Comparison of ENCODE assay signal across 8 cellular contexts in the genomic region with DNA sequence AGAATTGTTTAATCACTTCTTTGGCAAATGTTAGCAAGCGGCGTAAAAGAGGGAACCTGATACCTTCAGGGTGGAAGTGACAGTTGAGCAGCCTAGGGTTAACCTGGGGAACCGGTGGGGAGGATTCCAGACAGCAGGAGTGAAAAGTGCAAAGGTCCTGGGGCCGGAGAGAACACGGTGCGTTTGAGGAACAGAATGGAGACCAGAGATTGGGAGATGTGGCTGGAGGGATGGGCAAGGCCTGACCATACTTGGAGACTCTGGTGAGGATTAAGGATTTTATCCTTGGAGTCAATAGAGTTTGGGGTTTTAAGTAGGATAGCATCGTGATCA. TPM values are rescaled to one million over a fixed set of nuclear protein-coding genes. Genes with fewer than 3 reads are reported as not detected.
A peak's percentile ranks its signal among the peaks of the same experiment; 100 is the strongest.
DNase-seq lines count a peak whose midpoint lies in the region; ATAC-seq, FAIRE-seq and TF ChIP-seq lines count a peak whose summit lies in the region.

No MANE protein-coding gene starts in this region.

- intact Hi-C loops in IMR-90 (cut with micrococcal nuclease) = loop anchor here (2.0 to 5.0 kb wide), 3 partner anchors 33 to 188 kb away; a partner anchor contains a TSS
- intact Hi-C loops in activated CD4-positive, alpha-beta memory T cell treated with anti-CD3 and anti-CD28 coated beads for 36 hours (cut with micrococcal nuclease) = loop anchor here (5.0 kb wide), 1 partner anchor 328 kb away; a partner anchor contains a TSS

- H3K4me1 ChIP-seq in IMR-90 (ENCODE audit: control insufficient read depth, insufficient read depth, low read length) = peaks cover 7% of the 10 kb centered on the region
- peaks cover 3% of the 10 kb centered on the region; the same call in 1 of the 2 replicates for H3K4me1 ChIP-seq in iPS-20b (ENCODE audit: insufficient read depth, low read length)
- H3K4me1 ChIP-seq in small intestine (ENCODE audit: control insufficient read depth in 2 of 2, insufficient read depth in 1 of 2, low read depth in 1 of 2, low read length in 1 of 2) = peaks cover 0 to 13% of the 10 kb centered on the region in 2 donors

- no peaks in the 10 kb centered on the region for H3K27me3 Mint-ChIP-seq in activated CD4-positive, alpha-beta memory T cell treated with anti-CD3 and anti-CD28 coated beads for 36 hours

- WGBS in IMR-90 (ENCODE audit: extremely low coverage in 2 of 2, insufficient read length in 1 of 2), 2 experiments = 59% methylated on average over 5 of the region's 7 CpGs; no CpG with 5 or more reads in 1 of the 2 experiments
- WGBS in small intestine, 3 donors = 31 to 58% (median 48%) methylated on average over 7 of the region's 7 CpGs

- no peak overlapping the region for H3K4me3 ChIP-seq in IMR-90 (ENCODE audit: insufficient read depth, low read depth, low read length)
- peak overlapping the region; percentile 64; the same call in 1 of the 2 replicates for H3K4me3 ChIP-seq in iPS-20b (ENCODE audit: low read length)
- peak overlapping the region in 1 of 2 donors; percentile 73 for H3K4me3 ChIP-seq in small intestine (ENCODE audit: low read depth in 1 of 2, low read length in 2 of 2)

- peak overlapping the region; percentile 44; the same call in 1 of the 2 replicates for H2AK5ac ChIP-seq in IMR-90 (ENCODE audit: low read depth, low read length)

- no peaks in the 10 kb centered on the region for H3K36me3 Mint-ChIP-seq in activated CD4-positive, alpha-beta memory T cell treated with anti-CD3 and anti-CD28 coated beads for 36 hours

- H2BK15ac ChIP-seq in IMR-90 (ENCODE audit: low read depth, low read length) = no peak overlapping the region

- no peak overlapping the region for H3K18ac ChIP-seq in IMR-90 (ENCODE audit: low read depth, low read length)

- TF ChIP-seq CTCF in IMR-90 (conservative IDR thresholded peaks at IDR 0.05; ENCODE audit: low read depth, low read length) = no peak

- ATAC-seq in IMR-90 (ENCODE audit: low read depth) (no peak), HG03460 (IDR thresholded peaks at IDR 0.05; ENCODE audit: unreplicated experiment) (no peak), GM21825 (IDR thresholded peaks at IDR 0.05; ENCODE audit: unreplicated experiment) (no peak)

- H3K23ac ChIP-seq in IMR-90 (ENCODE audit: low read depth, low read length) = no peak overlapping the region

- H2AFZ ChIP-seq in IMR-90 (replicated peaks; ENCODE audit: low read length, poor library complexity) = peak overlapping the region; percentile 94

- H2BK120ac ChIP-seq in IMR-90 (ENCODE audit: low read depth, low read length) = no peak overlapping the region

- peaks cover 6% of the 10 kb centered on the region for H3K9me1 ChIP-seq in IMR-90 (ENCODE audit: insufficient read depth, low read length)

- no peak overlapping the region; the same call in 1 of the 2 replicates for H4K91ac ChIP-seq in IMR-90 (ENCODE audit: insufficient read depth, low read depth, low read length)

- no peak for TF ChIP-seq RAD21 in IMR-90 (IDR thresholded peaks at IDR 0.05; ENCODE audit: low read length)

- no peak overlapping the region; the same call in 1 of the 2 replicates for H3K9ac ChIP-seq in IMR-90 (ENCODE audit: low read depth, low read length)
- H3K9ac ChIP-seq in iPS-20b (ENCODE audit: low read depth, low read length) = peak overlapping the region; percentile 74; the same call in 1 of the 2 replicates

- no peak overlapping the region for H3K27ac ChIP-seq in IMR-90 (ENCODE audit: insufficient read depth, low read length)
- H3K27ac ChIP-seq in iPS-20b (ENCODE audit: low read length) = no peak overlapping the region
- no peak overlapping the region for H3K27ac ChIP-seq in small intestine (ENCODE audit: low read depth in 1 of 2, low read length in 1 of 2)

- peak overlapping the region; percentile 28 for H3K27ac Mint-ChIP-seq in activated CD4-positive, alpha-beta memory T cell treated with anti-CD3 and anti-CD28 coated beads for 36 hours

- H4K20me1 ChIP-seq in IMR-90 (ENCODE audit: insufficient read depth, low read length) = no peaks in the 10 kb centered on the region

- H3K36me3 ChIP-seq in IMR-90 (ENCODE audit: control insufficient read depth, insufficient read depth, low read length) (peaks cover 7% of the 10 kb centered on the region; the same call in 1 of the 2 replicates), iPS-20b (ENCODE audit: insufficient read depth, low read depth, low read length) (peaks cover 10% of the 10 kb centered on the region), small intestine (ENCODE audit: control insufficient read depth in 2 of 2, insufficient read depth in 2 of 2, low read length in 2 of 2) (no peaks in the 10 kb centered on the region)

- peaks cover 14 to 25% of the 10 kb centered on the region in 2 experiments; a peak in 3 of 4 replicates for H3K79me1 ChIP-seq in IMR-90 (ENCODE audit: low read depth in 1 of 2, low read length in 2 of 2)

- DNase-seq in IMR-90 = no peak
- DNase-seq in activated CD4-positive, alpha-beta memory T cell treated with anti-CD3 and anti-CD28 coated beads for 36 hours = no peak
- DNase-seq in small intestine = peak; percentile 35
- no peak for DNase-seq in stimulated activated CD4-positive, alpha-beta T cell treated with anti-CD3 and anti-CD28 coated beads, Interleukin-12 subunit alpha, Interleukin-12 subunit beta, amount 100 ng/mL, for 4 hours
- no peak for DNase-seq in DMS79 (lab: John Stamatoyannopoulos, UW)

- no peak for FAIRE-seq in small intestine (lab: Jason Lieb, UNC)

- H3K27me3 ChIP-seq in IMR-90 (ENCODE audit: control insufficient read depth, insufficient read depth, low read length) = no peaks in the 10 kb centered on the region
- H3K27me3 ChIP-seq in iPS-20b (ENCODE audit: insufficient read depth, low read length) = no peaks in the 10 kb centered on the region
- H3K27me3 ChIP-seq in small intestine (ENCODE audit: control insufficient read depth in 2 of 2, insufficient read depth in 2 of 2, low read length in 2 of 2) = no peaks in the 10 kb centered on the region

- CTCF ChIA-PET in IMR-90 (lab: Yijun Ruan, JAX) = no interaction called here
- CTCF ChIA-PET in activated CD4-positive, alpha-beta memory T cell treated with anti-CD3 and anti-CD28 coated beads for 36 hours (lab: Charles Lee) = no interaction called here

- no peak overlapping the region for H3K4me2 ChIP-seq in IMR-90 (ENCODE audit: low read depth, low read length)

- no peaks in the 10 kb centered on the region for H3K9me3 Mint-ChIP-seq in activated CD4-positive, alpha-beta memory T cell treated with anti-CD3 and anti-CD28 coated beads for 36 hours

- no peak overlapping the region for H2BK5ac ChIP-seq in IMR-90 (ENCODE audit: low read depth, low read length, poor library complexity, severe bottlenecking)

- H4K5ac ChIP-seq in IMR-90 (ENCODE audit: low read depth, low read length) = peak overlapping the region; percentile 87

- H3K9me3 ChIP-seq in IMR-90 (ENCODE audit: control insufficient read depth, insufficient read depth, low read length) (no peaks in the 10 kb centered on the region), iPS-20b (ENCODE audit: insufficient read depth, low read depth, low read length) (no peaks in the 10 kb centered on the region), small intestine (ENCODE audit: control insufficient read depth, low read depth) (no peaks in the 10 kb centered on the region)

- H2AK9ac ChIP-seq in IMR-90 (replicated peaks; ENCODE audit: low read depth, low read length, poor library complexity) = peak overlapping the region; percentile 75

- in situ Hi-C loops in IMR-90 (cut with MboI; ENCODE audit: low sequenced_read_pairs) = loop anchor here (10.0 kb wide), 1 partner anchor 186 kb away; a partner anchor contains a TSS

- H3K56ac ChIP-seq in IMR-90 (ENCODE audit: extremely low read depth, insufficient read depth, low read length) = no peak overlapping the region

- peaks cover 31% of the 10 kb centered on the region for H3K4me1 Mint-ChIP-seq in activated CD4-positive, alpha-beta memory T cell treated with anti-CD3 and anti-CD28 coated beads for 36 hours (ENCODE audit: low read depth)

- H3K4me3 Mint-ChIP-seq in activated CD4-positive, alpha-beta memory T cell treated with anti-CD3 and anti-CD28 coated beads for 36 hours = peak overlapping the region; percentile 90

- no TSS peak for BruUV-seq in IMR-90 (replicated peaks; lab: Mats Ljungman, UMichigan)

- H3K4ac ChIP-seq in IMR-90 (ENCODE audit: low read depth, low read length) = peak overlapping the region; percentile 75

- dilution Hi-C loops in IMR-90 (cut with HindIII; ENCODE audit: low sequenced_read_pairs, unreplicated experiment) = no loop called here

- peak overlapping the region; percentile 98 for H4K8ac ChIP-seq in IMR-90 (ENCODE audit: low read depth in 2 of 2, low read length in 2 of 2)

- no peak overlapping the region for H2BK20ac ChIP-seq in IMR-90 (ENCODE audit: low read depth, low read length)

- TF ChIP-seq POLR2A in IMR-90 (IDR thresholded peaks at IDR 0.05; ENCODE audit: low read depth, low read length) = no peak

- 0 out of 2 replicates have a peak overlapping the region, but pooled peaks have one; percentile 79 for H3K14ac ChIP-seq in IMR-90 (replicated peaks; ENCODE audit: low read depth, low read length)

- POLR2A ChIA-PET in IMR-90 (lab: Charles Lee; ENCODE audit: unreplicated experiment) = no interaction called here
- POLR2A ChIA-PET in activated CD4-positive, alpha-beta memory T cell treated with anti-CD3 and anti-CD28 coated beads for 36 hours (lab: Charles Lee) = interaction anchor here (1.4 to 1.8 kb wide), 3 partner anchors 34 to 264 kb away, joined by 3 to 9 read pairs (median 3); a partner anchor contains a TSS

RNA-seq across cellular contexts. Expression of a gene that starts 2.3 kb away (rescaled TPM):
- 4.5 and 4.7 TPM in 2 replicates for total RNA-seq in IMR-90 (2012; rRNA removed)
- 5.9 and 7.3 TPM in 2 replicates for polyA plus RNA-seq in IMR-90 (2012; rRNA removed)
- 2.6 and 6.0 TPM in 2 replicates for polyA plus RNA-seq in IMR-90 (2012; cell fraction: cytosol; rRNA removed)
- polyA plus RNA-seq in IMR-90 (2012; cell fraction: nucleus; rRNA removed; ENCODE audit: low replicate concordance) = 25.8 and 41.4 TPM in 2 replicates
- total RNA-seq in activated CD4-positive, alpha-beta memory T cell treated with anti-CD3 and anti-CD28 coated beads for 36 hours = 10 to 100 TPM; 11.3 to 11.4 TPM
- polyA plus RNA-seq in small intestine = 10 to 100 TPM in 1 of 3 donors, 1 to 10 TPM in 2; 2.0 to 10.3 (median 3.0) TPM

RNA-seq across cellular contexts. Expression of a gene that starts 18.9 kb away (rescaled TPM):
- total RNA-seq in IMR-90 (2012; rRNA removed) = not detected in 2 replicates
- polyA plus RNA-seq in IMR-90 (2012; rRNA removed) (not detected in 2 replicates), small intestine (not detected)
- not detected in 2 replicates for polyA plus RNA-seq in IMR-90 (2012; cell fraction: cytosol; rRNA removed)
- polyA plus RNA-seq in IMR-90 (2012; cell fraction: nucleus; rRNA removed; ENCODE audit: low replicate concordance) = 0.10 TPM in 1 of 2 replicates, not detected in the other
- not detected for total RNA-seq in activated CD4-positive, alpha-beta memory T cell treated with anti-CD3 and anti-CD28 coated beads for 36 hours

RNA-seq across cellular contexts. Expression of a gene that starts 25.9 kb away (rescaled TPM):
- total RNA-seq in IMR-90 (2012; rRNA removed) = not detected in 2 replicates
- not detected in 2 replicates for polyA plus RNA-seq in IMR-90 (2012; rRNA removed)
- polyA plus RNA-seq in IMR-90 (2012; cell fraction: cytosol; rRNA removed) = not detected in 2 replicates
- polyA plus RNA-seq in IMR-90 (2012; cell fraction: nucleus; rRNA removed; ENCODE audit: low replicate concordance) = not detected in 2 replicates
- total RNA-seq in activated CD4-positive, alpha-beta memory T cell treated with anti-CD3 and anti-CD28 coated beads for 36 hours = not detected
- polyA plus RNA-seq in small intestine = 1,000 to 10,000 TPM in 1 of 3 donors, 100 to 1,000 TPM in 2; 603 to 1,710 (median 839) TPM

RNA-seq across cellular contexts. Expression of a gene that starts 33.2 kb away (rescaled TPM):
- total RNA-seq in IMR-90 (2012; rRNA removed) = 13.6 and 14.2 TPM in 2 replicates
- polyA plus RNA-seq in IMR-90 (2012; rRNA removed) (27.1 and 30.1 TPM in 2 replicates), small intestine (10 to 100 TPM; 28.6 to 84.1 (median 31.0) TPM)
- polyA plus RNA-seq in IMR-90 (2012; cell fraction: cytosol; rRNA removed) = 11.3 and 32.6 TPM in 2 replicates
- 67.3 and 174 TPM in 2 replicates for polyA plus RNA-seq in IMR-90 (2012; cell fraction: nucleus; rRNA removed; ENCODE audit: low replicate concordance)
- 1 to 10 TPM; 6.2 to 6.3 TPM for total RNA-seq in activated CD4-positive, alpha-beta memory T cell treated with anti-CD3 and anti-CD28 coated beads for 36 hours

RNA-seq across cellular contexts. Expression of a gene that starts 34.9 kb away (rescaled TPM):
- 0.54 and 0.56 TPM in 2 replicates for total RNA-seq in IMR-90 (2012; rRNA removed)
- polyA plus RNA-seq in IMR-90 (2012; rRNA removed) = 1.7 TPM in 2 replicates
- 0.68 and 1.1 TPM in 2 replicates for polyA plus RNA-seq in IMR-90 (2012; cell fraction: cytosol; rRNA removed)
- polyA plus RNA-seq in IMR-90 (2012; cell fraction: nucleus; rRNA removed; ENCODE audit: low replicate concordance) = 0.99 and 1.6 TPM in 2 replicates
- under 1 TPM in 1 of 2 experiments, not detected in 1; 0.31 TPM for total RNA-seq in activated CD4-positive, alpha-beta memory T cell treated with anti-CD3 and anti-CD28 coated beads for 36 hours
- polyA plus RNA-seq in small intestine = under 1 TPM in 1 of 3 donors, not detected in 2; 0.67 TPM
